In genomic region chr13:39379118-39379517, GRCh38 we compare ENCODE assay signal across 12 cellular contexts.
A peak's percentile ranks its signal among the peaks of the same experiment; 100 is the strongest.
DNase-seq lines count a peak whose midpoint lies in the region; ATAC-seq and TF ChIP-seq lines count a peak whose summit lies in the region.
"Had no signal": no experiment of that assay in that cellular context is flagged by ENCODE, and none has a peak within 500 bp of the region (broad histone marks: within the 10 kb centered on the region; RNA-seq: fewer than 3 reads in every experiment).

No MANE protein-coding gene starts in this region.

- no peak overlapping the region for H2AFZ ChIP-seq in osteoblast (ENCODE audit: low read length)

- no peaks in the 10 kb centered on the region for H3K36me3 ChIP-seq in osteoblast (ENCODE audit: insufficient read depth, low read length)
- H3K36me3 ChIP-seq: pancreas had no signal

- no peak overlapping the region for H3K4me3 ChIP-seq in GM12864 (ENCODE audit: low read depth, low read length)
- no peak overlapping the region for H3K4me3 ChIP-seq in osteoblast (ENCODE audit: insufficient read depth, low read length)
- H3K4me3 ChIP-seq: pancreas had no signal

- DNase-seq in GM12864 (ENCODE audit: low read depth): peak; percentile 61
- no peak for DNase-seq in pons (ENCODE audit: low spot score)
- no peak for DNase-seq in osteoblast (ENCODE audit: insufficient read length, low spot score, missing footprints)
- no peak for DNase-seq in activated CD4-positive, alpha-beta T cell treated with anti-CD3 and anti-CD28 coated beads, Interleukin-2, amount 50 U/mL, for 4 hours
- DNase-seq in NCI-H2081 (lab: John Stamatoyannopoulos, UW): no peak
- DNase-seq: activated CD4-positive, alpha-beta memory T cell treated with anti-CD3 and anti-CD28 coated beads, Interleukin-2, amount 10 ng/mL, durations not matched to agents 7 days and 5 days; H9; NCI-H748 treated with DMSO at 0.1 percent for 48 hours; pancreas had no signal

- peaks cover 2% of the 10 kb centered on the region for H3K79me2 ChIP-seq in osteoblast (ENCODE audit: insufficient read depth, low read length)

- H3K9me3 ChIP-seq in osteoblast (ENCODE audit: low read depth, low read length): no peaks in the 10 kb centered on the region
- H3K9me3 ChIP-seq: pancreas had no signal

- no peak overlapping the region for H3K27ac ChIP-seq in osteoblast (ENCODE audit: low read depth, low read length)
- H3K27ac ChIP-seq: pancreas had no signal

- ATAC-seq in GM19324 (IDR thresholded peaks at IDR 0.05; ENCODE audit: low FRiP score, unreplicated experiment) (peak; percentile 94), HG02623 (IDR thresholded peaks at IDR 0.05; ENCODE audit: unreplicated experiment) (peak; percentile 91), HG03378 (IDR thresholded peaks at IDR 0.05; ENCODE audit: unreplicated experiment) (peak; percentile 94)
- ATAC-seq: pancreas had no signal

- TF ChIP-seq CTCF in GM12864 (IDR thresholded peaks at IDR 0.05; ENCODE audit: low read depth, low read length, missing control alignments) (no peak), osteoblast (IDR thresholded peaks at IDR 0.05; ENCODE audit: extremely low read depth, low read depth, low read length) (no peak)

- peaks cover 8% of the 10 kb centered on the region for H3K4me1 ChIP-seq in osteoblast (ENCODE audit: insufficient read depth, low read length)
- H3K4me1 ChIP-seq: pancreas had no signal

- H3K4me2 ChIP-seq in osteoblast (ENCODE audit: insufficient read depth, low read length): no peak overlapping the region

- H4K20me1 ChIP-seq in osteoblast (ENCODE audit: insufficient read depth, low read length): no peaks in the 10 kb centered on the region

- H3K27me3 ChIP-seq in osteoblast (ENCODE audit: insufficient read depth, low read length): no peaks in the 10 kb centered on the region
- H3K27me3 ChIP-seq: pancreas had no signal
